8 cellular contexts compared by ENCODE assay signal in the genomic region with DNA sequence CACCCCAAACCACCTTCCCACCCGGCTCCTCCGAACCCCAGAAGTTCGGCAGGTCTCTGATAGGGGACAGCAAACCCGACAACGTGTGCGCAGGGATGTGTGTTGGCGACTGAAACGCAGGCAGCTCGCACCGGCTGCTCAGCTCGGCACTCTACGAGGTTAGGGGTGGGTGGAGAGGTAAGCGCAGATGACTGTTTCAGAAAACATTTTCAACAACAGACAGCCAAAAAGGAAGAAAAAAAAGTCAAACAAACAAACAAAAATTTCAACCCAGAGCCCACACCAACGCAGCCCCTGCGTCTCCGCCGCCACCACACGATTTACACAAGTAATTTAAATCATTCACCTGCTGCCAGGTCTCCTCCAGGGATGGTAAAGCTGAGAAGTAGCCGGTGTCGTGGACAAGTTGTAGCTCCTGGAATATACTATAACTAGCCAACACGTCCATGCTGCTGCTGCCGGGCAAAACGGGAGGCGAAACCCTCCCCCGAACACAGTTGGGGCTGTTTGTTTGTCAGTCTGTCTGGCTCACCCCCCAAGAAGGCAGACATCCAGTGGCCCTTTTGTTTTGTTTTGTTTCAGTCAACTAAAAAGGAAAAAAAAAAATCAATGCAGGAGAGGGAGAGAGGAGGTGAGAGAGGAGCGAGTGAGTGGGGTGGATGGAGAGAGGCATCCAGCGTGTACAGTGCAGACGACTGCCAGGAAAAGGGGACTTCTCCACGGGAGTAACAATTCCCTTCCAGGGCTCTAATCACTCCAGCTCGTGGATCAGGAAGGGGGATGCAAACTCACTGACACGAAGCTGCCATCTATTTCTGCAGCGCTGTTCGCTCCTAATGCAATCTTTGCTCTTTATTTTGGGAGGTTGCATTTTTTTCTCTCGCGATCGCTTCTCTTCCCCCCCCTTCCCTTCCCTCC. TPM values are rescaled to one million over a fixed set of nuclear protein-coding genes. Genes with fewer than 3 reads are reported as not detected.
DNase-seq lines count a peak whose midpoint lies in the region; ATAC-seq and TF ChIP-seq lines count a peak whose summit lies in the region.

KLF7 (minus strand) TSS at position 828 of the 918 bp plus-strand sequence; CDS start at position 448, 380 bp downstream.

- H3K36me3 ChIP-seq in DOHH2 (ENCODE audit: control insufficient read depth, low read length) (no peaks in the 10 kb centered on the region), Karpas-422 (ENCODE audit: insufficient read depth, low read length) (no peaks in the 10 kb centered on the region)

- H3K27me3 ChIP-seq in DOHH2 (ENCODE audit: control insufficient read depth, low read length) (peaks cover 72% of the 10 kb centered on the region), Karpas-422 (ENCODE audit: low read length) (0 out of 2 replicates have a peak, but pooled peaks cover 2% of the 10 kb centered on the region)

- no peaks in the 10 kb centered on the region for H3K79me2 ChIP-seq in DOHH2 (ENCODE audit: control insufficient read depth, low read length)
- no peaks in the 10 kb centered on the region for H3K79me2 ChIP-seq in Karpas-422 (ENCODE audit: low read length)

- H3K4me2 ChIP-seq in DOHH2 (ENCODE audit: low read length) (peak within 1 kb of the TSS; percentile 69), Karpas-422 (ENCODE audit: low read depth, low read length, poor library complexity, severe bottlenecking) (peak within 1 kb of the TSS; percentile 91)

- H3K27ac ChIP-seq in DOHH2 (ENCODE audit: low read depth, low read length), result peak within 1 kb of the TSS; percentile 41
- peak within 1 kb of the TSS; percentile 87 for H3K27ac ChIP-seq in Karpas-422 (ENCODE audit: low read length)
- peak within 1 kb of the TSS; percentile 100 for H3K27ac ChIP-seq in coronary artery

- no peaks in the 10 kb centered on the region for H3K9me2 ChIP-seq in DOHH2 (replicated peaks; ENCODE audit: control insufficient read depth, low read length)
- no peaks in the 10 kb centered on the region for H3K9me2 ChIP-seq in Karpas-422 (replicated peaks; ENCODE audit: insufficient read depth, low read length)

- H3K4me1 ChIP-seq in DOHH2 (ENCODE audit: control insufficient read depth, low read length), result peaks cover 9% of the 10 kb centered on the region; the same call in 1 of the 2 replicates
- H3K4me1 ChIP-seq in Karpas-422 (ENCODE audit: low read length), result peaks cover 40% of the 10 kb centered on the region

- H4K20me1 ChIP-seq in DOHH2 (ENCODE audit: control insufficient read depth, insufficient read depth, low read depth, low read length), result no peaks in the 10 kb centered on the region
- H4K20me1 ChIP-seq in Karpas-422 (ENCODE audit: insufficient read depth, low read depth, low read length), result 0 out of 2 replicates have a peak, but pooled peaks cover 4% of the 10 kb centered on the region

- H3K9me3 ChIP-seq in DOHH2 (ENCODE audit: control insufficient read depth, insufficient read depth, low read length) (no peaks in the 10 kb centered on the region), Karpas-422 (ENCODE audit: low read length) (no peaks in the 10 kb centered on the region)

- H3K9ac ChIP-seq in Karpas-422 (ENCODE audit: low read length), result peak within 1 kb of the TSS; percentile 97

- H3K4me3 ChIP-seq in DOHH2 (ENCODE audit: low read length), result peak within 1 kb of the TSS; percentile 66
- H3K4me3 ChIP-seq in Karpas-422 (ENCODE audit: low read length), result peak within 1 kb of the TSS; percentile 84
- peak within 1 kb of the TSS; percentile 80 for H3K4me3 ChIP-seq in coronary artery

- H2AFZ ChIP-seq in Karpas-422 (ENCODE audit: low read length), result peak within 1 kb of the TSS; percentile 79

- H3F3A ChIP-seq in DOHH2 (ENCODE audit: control insufficient read depth, insufficient read depth), result no peaks in the 10 kb centered on the region

- peak; percentile 26 for ATAC-seq in left lobe of liver
- ATAC-seq in GM21515 (IDR thresholded peaks at IDR 0.05; ENCODE audit: unreplicated experiment), result no peak

- TF ChIP-seq CTCF in DOHH2 (IDR thresholded peaks at IDR 0.05; ENCODE audit: low read depth, low read length, poor library complexity, severe bottlenecking) (no peak), coronary artery (IDR thresholded peaks at IDR 0.05) (no peak)

- peak; percentile 52 for DNase-seq in Karpas-422
- DNase-seq in activated CD4-positive, alpha-beta T cell treated with anti-CD3 and anti-CD28 coated beads for 24 hours (ENCODE audit: low read depth in 2 of 2), result peak; percentile 27 to 33
- no peak for DNase-seq in coronary artery (ENCODE audit: low spot score)
- peak; percentile 56 for DNase-seq in left lobe of liver (ENCODE audit: low spot score)
- DNase-seq in stimulated activated CD4-positive, alpha-beta T cell treated with anti-CD3 and anti-CD28 coated beads, Interleukin-1b, Interleukin-23, amount 100 ng/mL, for 4 hours (ENCODE audit: low read depth in 2 of 2), result peak; percentile 44 to 45
- DNase-seq in AML-193 (lab: John Stamatoyannopoulos, UW), result no peak

RNA-seq across cellular contexts. Expression of gene KLF7, which starts in this region (rescaled TPM):
- total RNA-seq in Karpas-422 (2014; rRNA removed; shearing (Covaris generic); ENCODE audit: low replicate concordance), result 6.5 and 8.8 TPM in 2 replicates
- 9.7 TPM for total RNA-seq in left lobe of liver

Comparison
In these comparisons a context has a peak if more than half of its experiments do, and no peak if none do; other contexts are left out.
1. H3K27ac ChIP-seq: peak in every context shown above with its lines; median percentile 100 in coronary artery; 87 in Karpas-422; 41 in DOHH2.
2. DNase-seq: peak in Karpas-422 (single experiment), activated CD4-positive, alpha-beta T cell treated with anti-CD3 and anti-CD28 coated beads for 24 hours (2 of 2), left lobe of liver (single experiment) and stimulated activated CD4-positive, alpha-beta T cell treated with anti-CD3 and anti-CD28 coated beads, Interleukin-1b, Interleukin-23, amount 100 ng/mL, for 4 hours (2 of 2); none in coronary artery (single experiment) and AML-193 (0 of 2).
3. Peak in every context shown above with its lines, with median percentiles within 50 percentile points of each other: H3K4me3 ChIP-seq.